In genomic region chr5:87147441-87147840, GRCh38 we compare ENCODE assay signal across 23 cellular contexts.
"Had no signal": no experiment of that assay in that cellular context is flagged by ENCODE, and none has a peak within 500 bp of the region (broad histone marks: within the 10 kb centered on the region; RNA-seq: fewer than 3 reads in every experiment).

No MANE protein-coding gene starts in this region.

- H3K27ac ChIP-seq: breast epithelium, foreskin keratinocyte, hepatocyte, tibial nerve had no signal

- H2AFZ ChIP-seq: hepatocyte had no signal

- ATAC-seq: activated CD8-positive, alpha-beta T cell treated with anti-CD3 and anti-CD28 coated beads for 36 hours; activated naive CD8-positive, alpha-beta T cell treated with anti-CD3 and anti-CD28 coated beads, Interleukin-2, amount 50 U/mL, for 24 hours; esophagus mucosa; foreskin keratinocyte; left lobe of liver; stimulated activated naive CD8-positive, alpha-beta T cell treated with anti-CD3 and anti-CD28 coated beads, Interleukin-15, Interleukin-2, amounts not matched to agents 100 U/mL and 50 U/mL, for 24 hours had no signal

- H3K36me3 Mint-ChIP-seq: mesothelial cell of epicardium had no signal

- H3K4me2 ChIP-seq: hepatocyte had no signal

- H3K27ac Mint-ChIP-seq: activated B cell treated with CpG ODN at 0.5 μM for 24 hours; activated CD8-positive, alpha-beta T cell treated with anti-CD3 and anti-CD28 coated beads for 36 hours; activated naive CD4-positive, alpha-beta T cell treated with anti-CD3 and anti-CD28 coated beads for 36 hours; activated naive CD8-positive, alpha-beta T cell treated with anti-CD3 and anti-CD28 coated beads, Interleukin-2, amount 50 U/mL, for 24 hours; activated T-cell treated with anti-CD3 and anti-CD28 coated beads, Interleukin-2, amount 50 U/mL, for 24 hours; activated T-helper 2 cell treated with anti-CD3 and anti-CD28 coated beads, Interferon-gamma antibody, Interleukin-2, Interleukin-4, amounts not matched to agents 10 μg/mL and 5 μg/mL and 100 μg/mL, durations not matched to agents 14 hours and 24 hours and 36 hours; mesothelial cell of epicardium; T-helper 2 cell treated with Interferon-gamma antibody and Interleukin-4, amounts not matched to agents 5 μg/mL and 100 μg/mL, for 36 hours had no signal

- H3K9me3 Mint-ChIP-seq: activated CD8-positive, alpha-beta T cell treated with anti-CD3 and anti-CD28 coated beads for 36 hours; activated naive CD4-positive, alpha-beta T cell treated with anti-CD3 and anti-CD28 coated beads for 36 hours; activated naive CD8-positive, alpha-beta T cell treated with anti-CD3 and anti-CD28 coated beads, Interleukin-2, amount 50 U/mL, for 24 hours; activated T-cell treated with anti-CD3 and anti-CD28 coated beads, Interleukin-2, amount 50 U/mL, for 24 hours; activated T-helper 2 cell treated with anti-CD3 and anti-CD28 coated beads, Interferon-gamma antibody, Interleukin-2, Interleukin-4, amounts not matched to agents 10 μg/mL and 5 μg/mL and 100 μg/mL, durations not matched to agents 14 hours and 24 hours and 36 hours; T-helper 2 cell treated with Interferon-gamma antibody and Interleukin-4, amounts not matched to agents 5 μg/mL and 100 μg/mL, for 36 hours had no signal

- H3K4me3 ChIP-seq: breast epithelium, hepatocyte, lung, tibial nerve had no signal

- H3K9me3 ChIP-seq: breast epithelium, tibial nerve had no signal

- H3K4me3 Mint-ChIP-seq: activated B cell treated with CpG ODN at 0.5 μM for 24 hours; activated CD8-positive, alpha-beta T cell treated with anti-CD3 and anti-CD28 coated beads for 36 hours; activated naive CD4-positive, alpha-beta T cell treated with anti-CD3 and anti-CD28 coated beads for 36 hours; activated naive CD8-positive, alpha-beta T cell treated with anti-CD3 and anti-CD28 coated beads, Interleukin-2, amount 50 U/mL, for 24 hours; activated T-cell treated with anti-CD3 and anti-CD28 coated beads, Interleukin-2, amount 50 U/mL, for 24 hours; mesothelial cell of epicardium; nephron progenitor cell; T-helper 2 cell treated with Interferon-gamma antibody and Interleukin-4, amounts not matched to agents 5 μg/mL and 100 μg/mL, for 36 hours had no signal

- DNase-seq: activated B cell treated with CpG ODN at 0.5 μM for 24 hours; activated CD4-positive, alpha-beta T cell treated with anti-CD3 and anti-CD28 coated beads for 4 hours; activated CD8-positive, alpha-beta T cell treated with anti-CD3 and anti-CD28 coated beads for 36 hours; activated naive CD4-positive, alpha-beta T cell treated with anti-CD3 and anti-CD28 coated beads for 36 hours; activated naive CD8-positive, alpha-beta T cell treated with anti-CD3 and anti-CD28 coated beads, Interleukin-2, amount 50 U/mL, for 24 hours; activated T-cell treated with anti-CD3 and anti-CD28 coated beads, Interleukin-2, amount 50 U/mL, for 24 hours; aorta; cortex of kidney; foreskin keratinocyte; nephron progenitor cell; occipital lobe; retina; stimulated activated naive CD8-positive, alpha-beta T cell treated with anti-CD3 and anti-CD28 coated beads, Interleukin-15, Interleukin-2, amounts not matched to agents 100 U/mL and 50 U/mL, for 24 hours; substantia nigra had no signal

- H3K36me3 ChIP-seq: breast epithelium, tibial nerve had no signal

- H3K27me3 Mint-ChIP-seq: activated B cell treated with CpG ODN at 0.5 μM for 24 hours; activated CD8-positive, alpha-beta T cell treated with anti-CD3 and anti-CD28 coated beads for 36 hours; activated naive CD8-positive, alpha-beta T cell treated with anti-CD3 and anti-CD28 coated beads, Interleukin-2, amount 50 U/mL, for 24 hours; activated T-cell treated with anti-CD3 and anti-CD28 coated beads, Interleukin-2, amount 50 U/mL, for 24 hours had no signal

- H3K4me1 ChIP-seq: breast epithelium, tibial nerve had no signal

- H3K27me3 ChIP-seq: breast epithelium, foreskin keratinocyte, hepatocyte, tibial nerve had no signal
